In the genomic region with DNA sequence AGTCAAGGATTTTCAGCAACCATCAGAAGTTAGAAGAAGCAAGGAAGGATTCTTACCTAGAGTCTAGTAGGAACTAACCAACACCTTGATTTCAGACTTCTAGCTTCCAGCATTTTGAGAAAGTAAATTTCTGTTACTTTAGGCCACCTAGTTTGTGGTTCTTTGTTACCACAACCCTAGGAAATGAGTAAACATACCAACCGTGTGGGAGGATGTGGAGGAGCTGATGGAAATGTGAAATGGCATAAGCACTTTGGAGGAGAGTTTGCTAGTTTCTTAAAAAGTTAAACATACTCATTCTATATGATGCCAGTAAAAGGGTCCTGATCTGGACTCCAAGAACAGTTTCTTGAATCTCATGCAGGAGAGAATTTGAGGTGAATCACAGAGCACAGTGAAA, we compare ENCODE assay signal across 22 cellular contexts.
DNase-seq lines count a peak whose midpoint lies in the region; ATAC-seq and TF ChIP-seq lines count a peak whose summit lies in the region.
"Had no signal": no experiment of that assay in that cellular context is flagged by ENCODE, and none has a peak within 500 bp of the region (broad histone marks: within the 10 kb centered on the region; RNA-seq: fewer than 3 reads in every experiment).

No MANE protein-coding gene starts in this region.

- in situ Hi-C loops in KBM-7 (cut with MboI; ENCODE audit: low pct_unique_long_range_greater_than_20kb, low sequenced_read_pairs): no loop called here

- DNase-seq in HT1080 (ENCODE audit: low read depth) (peak; percentile 56), NB4 (ENCODE audit: low read depth) (peak; percentile 3), amniotic epithelial cell (ENCODE audit: low read depth) (peak; percentile 53), glomerular visceral epithelial cell (ENCODE audit: extremely low spot score) (peak; percentile 2), KBM-7 (no peak), cerebellum (ENCODE audit: low spot score) (no peak), NCI-H2171 treated with DMSO at 0.1 percent for 48 hours (lab: John Stamatoyannopoulos, UW) (no peak)
- DNase-seq: CD4-positive, CD25-positive, alpha-beta regulatory T cell; GOT3; NCI-H1092; NCI-H1436 treated with DMSO at 0.1 percent for 48 hours; NCI-H187 treated with DMSO at 0.1 percent for 48 hours; NCI-H446; NCI-H524 treated with DMSO at 0.1 percent for 48 hours; NCI-H774; NK-92 treated with Interleukin-12 subunit alpha and Interleukin-12 subunit beta, amount 100 ng/mL, for 24 hours; RPMI8226; SHP77; T-cell had no signal

- ATAC-seq in HG03432 (IDR thresholded peaks at IDR 0.05; ENCODE audit: unreplicated experiment): no peak
- ATAC-seq: HCT116, T-cell had no signal

- no peak overlapping the region for H3K4me3 ChIP-seq in NB4 (ENCODE audit: low read depth, low read length)
- H3K4me3 ChIP-seq: BLaER1 had no signal

- no peak for TF ChIP-seq CTCF in NB4 (IDR thresholded peaks at IDR 0.05; ENCODE audit: low read depth, low read length)

- TF ChIP-seq POLR2A in NB4 (IDR thresholded peaks at IDR 0.05; ENCODE audit: extremely low read depth, insufficient read length): no peak

Comparison
In these comparisons a context has a peak if more than half of its experiments do, and no peak if none do; other contexts are left out.
1. DNase-seq: peak in HT1080 (single experiment), NB4 (single experiment), amniotic epithelial cell (single experiment) and glomerular visceral epithelial cell (single experiment); none in KBM-7 (single experiment), cerebellum (single experiment) and NCI-H2171 treated with DMSO at 0.1 percent for 48 hours (single experiment).